1 cellular context compared by ENCODE assay signal in the genomic region with DNA sequence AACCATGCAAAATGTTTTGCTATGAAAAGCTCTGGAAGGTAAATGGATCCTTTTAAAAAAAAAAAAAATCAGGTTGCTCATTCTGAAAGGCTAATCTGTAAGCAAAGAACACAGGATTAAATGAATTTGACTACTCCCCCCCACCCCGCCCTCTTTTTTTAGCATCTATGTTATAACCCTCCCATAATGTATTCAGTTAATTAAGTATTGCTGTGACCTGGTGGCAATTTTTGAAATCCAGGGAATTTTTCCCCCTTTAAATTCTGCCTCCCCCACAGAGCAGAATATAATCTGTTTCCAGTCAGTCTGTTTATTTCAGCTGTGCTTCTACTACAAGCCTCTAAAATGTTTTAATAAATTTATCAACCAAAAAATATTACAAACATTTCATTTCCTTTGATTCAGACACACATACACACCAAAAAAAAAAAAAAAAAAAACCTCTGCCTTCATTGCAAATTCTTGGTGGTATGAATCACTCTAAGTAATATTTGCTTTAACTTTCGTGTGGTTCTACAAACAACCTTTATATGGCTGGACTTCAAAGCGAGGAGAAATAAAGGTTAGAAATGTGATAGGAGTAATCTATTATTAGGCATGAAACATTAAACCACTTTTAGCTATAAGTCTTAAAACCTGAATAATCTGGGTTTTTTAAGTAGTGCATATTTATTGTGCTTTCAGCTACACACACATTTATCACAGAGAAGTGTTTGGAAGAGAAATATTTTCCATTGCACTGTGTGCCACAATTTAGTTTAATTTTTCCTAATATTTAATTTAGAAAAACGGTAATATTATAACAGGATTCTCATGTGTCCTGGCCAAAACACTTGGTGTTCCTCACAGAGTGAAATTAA.
A peak's percentile ranks its signal among the peaks of the same experiment; 100 is the strongest.
TF ChIP-seq lines count a peak whose summit lies in the region.

No MANE protein-coding gene starts in this region.

TF ChIP-seq in HepG2, 621 proteins besides CTCF, POLR2A, EP300 and RAD21 (continued from another document):
- TF ChIP-seq, protein P1, sequence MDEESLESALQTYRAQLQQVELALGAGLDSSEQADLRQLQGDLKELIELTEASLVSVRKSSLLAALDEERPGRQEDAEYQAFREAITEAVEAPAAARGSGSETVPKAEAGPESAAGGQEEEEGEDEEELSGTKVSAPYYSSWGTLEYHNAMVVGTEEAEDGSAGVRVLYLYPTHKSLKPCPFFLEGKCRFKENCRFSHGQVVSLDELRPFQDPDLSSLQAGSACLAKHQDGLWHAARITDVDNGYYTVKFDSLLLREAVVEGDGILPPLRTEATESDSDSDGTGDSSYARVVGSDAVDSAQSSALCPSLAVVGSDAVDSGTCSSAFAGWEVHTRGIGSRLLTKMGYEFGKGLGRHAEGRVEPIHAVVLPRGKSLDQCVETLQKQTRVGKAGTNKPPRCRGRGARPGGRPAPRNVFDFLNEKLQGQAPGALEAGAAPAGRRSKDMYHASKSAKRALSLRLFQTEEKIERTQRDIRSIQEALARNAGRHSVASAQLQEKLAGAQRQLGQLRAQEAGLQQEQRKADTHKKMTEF (CRISPR knock-in tag; IDR thresholded peaks at IDR 0.05) = peak; percentile 21; the same call in 1 of the 2 replicates
- no peak for TF ChIP-seq ZNF709 (CRISPR knock-in tag; IDR thresholded peaks at IDR 0.05)
- TF ChIP-seq ZNF790 (CRISPR knock-in tag; IDR thresholded peaks at IDR 0.05; ENCODE audit: borderline replicate concordance) = no peak
- no peak for TF ChIP-seq ZFP37 (CRISPR knock-in tag; IDR thresholded peaks at IDR 0.05; ENCODE audit: borderline replicate concordance)
- peak; percentile 87; the same call in 1 of the 2 replicates for TF ChIP-seq FOSL1 (CRISPR knock-in tag; IDR thresholded peaks at IDR 0.05; ENCODE audit: borderline replicate concordance)
- peak; percentile 30; the same call in 1 of the 2 replicates for TF ChIP-seq NCOR1 (IDR thresholded peaks at IDR 0.05; ENCODE audit: borderline replicate concordance, low read length)
- TF ChIP-seq BCL6 (CRISPR knock-in tag; IDR thresholded peaks at IDR 0.05) = peak; percentile 53; the same call in 1 of the 2 replicates
- TF ChIP-seq ZNF510 (CRISPR knock-in tag; IDR thresholded peaks at IDR 0.05; ENCODE audit: low read depth) = no peak
- TF ChIP-seq SOX13 (IDR thresholded peaks at IDR 0.05) = no peak
- TF ChIP-seq SOX13 (CRISPR knock-in tag; conservative IDR thresholded peaks at IDR 0.05 in 1 of 2, IDR thresholded peaks at IDR 0.05 in 1 of 2) = peak in 1 of 2 experiments; percentile 60; a peak in 1 of 4 replicates
- TF ChIP-seq, protein P2, sequence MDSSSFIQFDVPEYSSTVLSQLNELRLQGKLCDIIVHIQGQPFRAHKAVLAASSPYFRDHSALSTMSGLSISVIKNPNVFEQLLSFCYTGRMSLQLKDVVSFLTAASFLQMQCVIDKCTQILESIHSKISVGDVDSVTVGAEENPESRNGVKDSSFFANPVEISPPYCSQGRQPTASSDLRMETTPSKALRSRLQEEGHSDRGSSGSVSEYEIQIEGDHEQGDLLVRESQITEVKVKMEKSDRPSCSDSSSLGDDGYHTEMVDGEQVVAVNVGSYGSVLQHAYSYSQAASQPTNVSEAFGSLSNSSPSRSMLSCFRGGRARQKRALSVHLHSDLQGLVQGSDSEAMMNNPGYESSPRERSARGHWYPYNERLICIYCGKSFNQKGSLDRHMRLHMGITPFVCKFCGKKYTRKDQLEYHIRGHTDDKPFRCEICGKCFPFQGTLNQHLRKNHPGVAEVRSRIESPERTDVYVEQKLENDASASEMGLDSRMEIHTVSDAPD (CRISPR knock-in tag; IDR thresholded peaks at IDR 0.05) = no peak
- no peak for TF ChIP-seq ZNF530 (CRISPR knock-in tag; IDR thresholded peaks at IDR 0.05; ENCODE audit: low read depth)
- TF ChIP-seq MAFG (CRISPR knock-in tag; IDR thresholded peaks at IDR 0.05) = no peak
- 0 out of 2 replicates have a peak, but pooled peaks have one; percentile 29 for TF ChIP-seq GFI1 (CRISPR knock-in tag; IDR thresholded peaks at IDR 0.05; ENCODE audit: borderline replicate concordance)
- TF ChIP-seq PPARG (CRISPR knock-in tag; conservative IDR thresholded peaks at IDR 0.05) = peak; percentile 52; the same call in 1 of the 2 replicates
- TF ChIP-seq MED13 (CRISPR knock-in tag; IDR thresholded peaks at IDR 0.05) = no peak
- TF ChIP-seq, protein P3, sequence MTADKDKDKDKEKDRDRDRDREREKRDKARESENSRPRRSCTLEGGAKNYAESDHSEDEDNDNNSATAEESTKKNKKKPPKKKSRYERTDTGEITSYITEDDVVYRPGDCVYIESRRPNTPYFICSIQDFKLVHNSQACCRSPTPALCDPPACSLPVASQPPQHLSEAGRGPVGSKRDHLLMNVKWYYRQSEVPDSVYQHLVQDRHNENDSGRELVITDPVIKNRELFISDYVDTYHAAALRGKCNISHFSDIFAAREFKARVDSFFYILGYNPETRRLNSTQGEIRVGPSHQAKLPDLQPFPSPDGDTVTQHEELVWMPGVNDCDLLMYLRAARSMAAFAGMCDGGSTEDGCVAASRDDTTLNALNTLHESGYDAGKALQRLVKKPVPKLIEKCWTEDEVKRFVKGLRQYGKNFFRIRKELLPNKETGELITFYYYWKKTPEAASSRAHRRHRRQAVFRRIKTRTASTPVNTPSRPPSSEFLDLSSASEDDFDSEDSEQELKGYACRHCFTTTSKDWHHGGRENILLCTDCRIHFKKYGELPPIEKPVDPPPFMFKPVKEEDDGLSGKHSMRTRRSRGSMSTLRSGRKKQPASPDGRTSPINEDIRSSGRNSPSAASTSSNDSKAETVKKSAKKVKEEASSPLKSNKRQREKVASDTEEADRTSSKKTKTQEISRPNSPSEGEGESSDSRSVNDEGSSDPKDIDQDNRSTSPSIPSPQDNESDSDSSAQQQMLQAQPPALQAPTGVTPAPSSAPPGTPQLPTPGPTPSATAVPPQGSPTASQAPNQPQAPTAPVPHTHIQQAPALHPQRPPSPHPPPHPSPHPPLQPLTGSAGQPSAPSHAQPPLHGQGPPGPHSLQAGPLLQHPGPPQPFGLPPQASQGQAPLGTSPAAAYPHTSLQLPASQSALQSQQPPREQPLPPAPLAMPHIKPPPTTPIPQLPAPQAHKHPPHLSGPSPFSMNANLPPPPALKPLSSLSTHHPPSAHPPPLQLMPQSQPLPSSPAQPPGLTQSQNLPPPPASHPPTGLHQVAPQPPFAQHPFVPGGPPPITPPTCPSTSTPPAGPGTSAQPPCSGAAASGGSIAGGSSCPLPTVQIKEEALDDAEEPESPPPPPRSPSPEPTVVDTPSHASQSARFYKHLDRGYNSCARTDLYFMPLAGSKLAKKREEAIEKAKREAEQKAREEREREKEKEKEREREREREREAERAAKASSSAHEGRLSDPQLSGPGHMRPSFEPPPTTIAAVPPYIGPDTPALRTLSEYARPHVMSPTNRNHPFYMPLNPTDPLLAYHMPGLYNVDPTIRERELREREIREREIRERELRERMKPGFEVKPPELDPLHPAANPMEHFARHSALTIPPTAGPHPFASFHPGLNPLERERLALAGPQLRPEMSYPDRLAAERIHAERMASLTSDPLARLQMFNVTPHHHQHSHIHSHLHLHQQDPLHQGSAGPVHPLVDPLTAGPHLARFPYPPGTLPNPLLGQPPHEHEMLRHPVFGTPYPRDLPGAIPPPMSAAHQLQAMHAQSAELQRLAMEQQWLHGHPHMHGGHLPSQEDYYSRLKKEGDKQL (CRISPR knock-in tag; IDR thresholded peaks at IDR 0.05; ENCODE audit: low read depth) = 0 out of 2 replicates have a peak, but pooled peaks have one; percentile 42
- TF ChIP-seq SAP130 (CRISPR knock-in tag; IDR thresholded peaks at IDR 0.05; ENCODE audit: low read depth) = peak; percentile 43; the same call in 1 of the 2 replicates
- TF ChIP-seq AGO2 (optimal IDR thresholded peaks at IDR 0.05; ENCODE audit: low read depth, low read length) = no peak
- 0 out of 2 replicates have a peak, but pooled peaks have one; percentile 13 for TF ChIP-seq CEBPG (CRISPR knock-in tag; IDR thresholded peaks at IDR 0.05)
- no peak for TF ChIP-seq FOXP1 (IDR thresholded peaks at IDR 0.05)
- 0 out of 2 replicates have a peak, but pooled peaks have one; percentile 32 for TF ChIP-seq FOXP1 (CRISPR knock-in tag; IDR thresholded peaks at IDR 0.05)
- TF ChIP-seq, protein P4, sequence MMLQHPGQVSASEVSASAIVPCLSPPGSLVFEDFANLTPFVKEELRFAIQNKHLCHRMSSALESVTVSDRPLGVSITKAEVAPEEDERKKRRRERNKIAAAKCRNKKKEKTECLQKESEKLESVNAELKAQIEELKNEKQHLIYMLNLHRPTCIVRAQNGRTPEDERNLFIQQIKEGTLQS (CRISPR knock-in tag; IDR thresholded peaks at IDR 0.05) = peak; percentile 54; the same call in 1 of the 2 replicates
- no peak for TF ChIP-seq U2AF1 (optimal IDR thresholded peaks at IDR 0.05; ENCODE audit: low read depth, low read length)
- TF ChIP-seq, protein P5, sequence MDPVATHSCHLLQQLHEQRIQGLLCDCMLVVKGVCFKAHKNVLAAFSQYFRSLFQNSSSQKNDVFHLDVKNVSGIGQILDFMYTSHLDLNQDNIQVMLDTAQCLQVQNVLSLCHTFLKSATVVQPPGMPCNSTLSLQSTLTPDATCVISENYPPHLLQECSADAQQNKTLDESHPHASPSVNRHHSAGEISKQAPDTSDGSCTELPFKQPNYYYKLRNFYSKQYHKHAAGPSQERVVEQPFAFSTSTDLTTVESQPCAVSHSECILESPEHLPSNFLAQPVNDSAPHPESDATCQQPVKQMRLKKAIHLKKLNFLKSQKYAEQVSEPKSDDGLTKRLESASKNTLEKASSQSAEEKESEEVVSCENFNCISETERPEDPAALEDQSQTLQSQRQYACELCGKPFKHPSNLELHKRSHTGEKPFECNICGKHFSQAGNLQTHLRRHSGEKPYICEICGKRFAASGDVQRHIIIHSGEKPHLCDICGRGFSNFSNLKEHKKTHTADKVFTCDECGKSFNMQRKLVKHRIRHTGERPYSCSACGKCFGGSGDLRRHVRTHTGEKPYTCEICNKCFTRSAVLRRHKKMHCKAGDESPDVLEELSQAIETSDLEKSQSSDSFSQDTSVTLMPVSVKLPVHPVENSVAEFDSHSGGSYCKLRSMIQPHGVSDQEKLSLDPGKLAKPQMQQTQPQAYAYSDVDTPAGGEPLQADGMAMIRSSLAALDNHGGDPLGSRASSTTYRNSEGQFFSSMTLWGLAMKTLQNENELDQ (CRISPR knock-in tag; IDR thresholded peaks at IDR 0.05; ENCODE audit: borderline replicate concordance) = no peak
- no peak for TF ChIP-seq CC2D1A (CRISPR knock-in tag; IDR thresholded peaks at IDR 0.05)
- TF ChIP-seq JUN (CRISPR knock-in tag; IDR thresholded peaks at IDR 0.05) = 0 out of 2 replicates have a peak, but pooled peaks have one; percentile 68
- TF ChIP-seq JUNB (CRISPR knock-in tag; IDR thresholded peaks at IDR 0.05; ENCODE audit: borderline replicate concordance) = peak; percentile 96
- no peak for TF ChIP-seq KMT2A (CRISPR knock-in tag; IDR thresholded peaks at IDR 0.05)
- TF ChIP-seq CREB1 (IDR thresholded peaks at IDR 0.05) = no peak
- peak; percentile 56; the same call in 1 of the 2 replicates for TF ChIP-seq CREB1 (CRISPR knock-in tag; IDR thresholded peaks at IDR 0.05)
- TF ChIP-seq, protein P6, sequence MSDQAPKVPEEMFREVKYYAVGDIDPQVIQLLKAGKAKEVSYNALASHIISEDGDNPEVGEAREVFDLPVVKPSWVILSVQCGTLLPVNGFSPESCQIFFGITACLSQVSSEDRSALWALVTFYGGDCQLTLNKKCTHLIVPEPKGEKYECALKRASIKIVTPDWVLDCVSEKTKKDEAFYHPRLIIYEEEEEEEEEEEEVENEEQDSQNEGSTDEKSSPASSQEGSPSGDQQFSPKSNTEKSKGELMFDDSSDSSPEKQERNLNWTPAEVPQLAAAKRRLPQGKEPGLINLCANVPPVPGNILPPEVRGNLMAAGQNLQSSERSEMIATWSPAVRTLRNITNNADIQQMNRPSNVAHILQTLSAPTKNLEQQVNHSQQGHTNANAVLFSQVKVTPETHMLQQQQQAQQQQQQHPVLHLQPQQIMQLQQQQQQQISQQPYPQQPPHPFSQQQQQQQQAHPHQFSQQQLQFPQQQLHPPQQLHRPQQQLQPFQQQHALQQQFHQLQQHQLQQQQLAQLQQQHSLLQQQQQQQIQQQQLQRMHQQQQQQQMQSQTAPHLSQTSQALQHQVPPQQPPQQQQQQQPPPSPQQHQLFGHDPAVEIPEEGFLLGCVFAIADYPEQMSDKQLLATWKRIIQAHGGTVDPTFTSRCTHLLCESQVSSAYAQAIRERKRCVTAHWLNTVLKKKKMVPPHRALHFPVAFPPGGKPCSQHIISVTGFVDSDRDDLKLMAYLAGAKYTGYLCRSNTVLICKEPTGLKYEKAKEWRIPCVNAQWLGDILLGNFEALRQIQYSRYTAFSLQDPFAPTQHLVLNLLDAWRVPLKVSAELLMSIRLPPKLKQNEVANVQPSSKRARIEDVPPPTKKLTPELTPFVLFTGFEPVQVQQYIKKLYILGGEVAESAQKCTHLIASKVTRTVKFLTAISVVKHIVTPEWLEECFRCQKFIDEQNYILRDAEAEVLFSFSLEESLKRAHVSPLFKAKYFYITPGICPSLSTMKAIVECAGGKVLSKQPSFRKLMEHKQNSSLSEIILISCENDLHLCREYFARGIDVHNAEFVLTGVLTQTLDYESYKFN (CRISPR knock-in tag; conservative IDR thresholded peaks at IDR 0.05) = peak; percentile 74
- TF ChIP-seq ZNF468 (CRISPR knock-in tag; IDR thresholded peaks at IDR 0.05) = no peak
- TF ChIP-seq HHEX (CRISPR knock-in tag; IDR thresholded peaks at IDR 0.05) = 0 out of 2 replicates have a peak, but pooled peaks have one; percentile 30
- no peak for TF ChIP-seq CENPT (CRISPR knock-in tag; IDR thresholded peaks at IDR 0.05; ENCODE audit: low read depth)
- TF ChIP-seq NCOA2 (CRISPR knock-in tag; IDR thresholded peaks at IDR 0.05) = peak; percentile 55
